ENCODE assay signal across 25 cellular contexts in genomic region chr7:3114917-3115316, GRCh38.
DNase-seq lines count a peak whose midpoint lies in the region; ATAC-seq and TF ChIP-seq lines count a peak whose summit lies in the region.
"Had no signal": no experiment of that assay in that cellular context is flagged by ENCODE, and none has a peak within 500 bp of the region (broad histone marks: within the 10 kb centered on the region; RNA-seq: fewer than 3 reads in every experiment).

No MANE protein-coding gene starts in this region.

- H3K9me3 Mint-ChIP-seq in activated CD4-positive, alpha-beta memory T cell treated with anti-CD3 and anti-CD28 coated beads, Interleukin-2, amount 10 ng/mL, durations not matched to agents 7 days and 5 days, result peaks cover 29% of the 10 kb centered on the region
- H3K9me3 Mint-ChIP-seq in activated CD4-positive, alpha-beta memory T cell treated with anti-CD3 and anti-CD28 coated beads for 36 hours, result peaks cover 24% of the 10 kb centered on the region
- H3K9me3 Mint-ChIP-seq in CD4-positive, alpha-beta T cell, result peaks cover 3% of the 10 kb centered on the region
- peaks cover 0 to 2% (median 0%) of the 10 kb centered on the region in 6 donors for H3K9me3 Mint-ChIP-seq in immature natural killer cell

- peaks cover 62% of the 10 kb centered on the region for H3K36me3 Mint-ChIP-seq in activated CD4-positive, alpha-beta memory T cell treated with anti-CD3 and anti-CD28 coated beads, Interleukin-2, amount 10 ng/mL, durations not matched to agents 7 days and 5 days (ENCODE audit: low read depth)
- H3K36me3 Mint-ChIP-seq in activated CD4-positive, alpha-beta memory T cell treated with anti-CD3 and anti-CD28 coated beads for 36 hours, result peaks cover 8% of the 10 kb centered on the region
- peaks cover 5% of the 10 kb centered on the region for H3K36me3 Mint-ChIP-seq in CD4-positive, alpha-beta T cell (ENCODE audit: low read depth)
- H3K36me3 Mint-ChIP-seq in T-helper 17 cell (ENCODE audit: low read depth) (peaks cover 3% of the 10 kb centered on the region), immature natural killer cell (peaks cover 5 to 24% (median 9%) of the 10 kb centered on the region in 3 donors)

- no peak for TF ChIP-seq CTCF in CD4-positive, alpha-beta T cell (IDR thresholded peaks at IDR 0.05)
- TF ChIP-seq CTCF in Peyer's patch (IDR thresholded peaks at IDR 0.05), result no peak

- intact Hi-C loops in activated CD4-positive, alpha-beta memory T cell treated with anti-CD3 and anti-CD28 coated beads for 36 hours (cut with micrococcal nuclease), result loop anchor here (10.0 kb wide), 1 partner anchor 360 kb away; no protein-coding TSS in a partner anchor
- intact Hi-C loops in CD4-positive, alpha-beta T cell (cut with DNase I, micrococcal nuclease), result loop anchor here in 1 of 2 experiments (5.0 kb wide), 1 partner anchor 43 kb away; no protein-coding TSS in a partner anchor

- H3K27ac Mint-ChIP-seq in activated CD4-positive, alpha-beta memory T cell treated with anti-CD3 and anti-CD28 coated beads, Interleukin-2, amount 10 ng/mL, durations not matched to agents 7 days and 5 days, result peak overlapping the region; percentile 25
- no peak overlapping the region for H3K27ac Mint-ChIP-seq in activated CD4-positive, alpha-beta memory T cell treated with anti-CD3 and anti-CD28 coated beads for 36 hours
- H3K27ac Mint-ChIP-seq in CD4-positive, alpha-beta T cell, result peak overlapping the region; percentile 76
- H3K27ac Mint-ChIP-seq in T-helper 17 cell, result peak overlapping the region; percentile 83
- peak overlapping the region; percentile 68 to 99 (median 95) for H3K27ac Mint-ChIP-seq in immature natural killer cell

- H3K9me3 ChIP-seq in CD4-positive, alpha-beta T cell (ENCODE audit: control insufficient read depth, low read length), result no peaks in the 10 kb centered on the region
- no peaks in the 10 kb centered on the region for H3K9me3 ChIP-seq in T-helper 17 cell (ENCODE audit: control insufficient read depth, low read length, poor library complexity, severe bottlenecking)
- peaks cover 0 to 5% (median 0%) of the 10 kb centered on the region in 4 donors for H3K9me3 ChIP-seq in Peyer's patch
- H3K9me3 ChIP-seq: SJSA1 had no signal

- H3K36me3 ChIP-seq in Peyer's patch, result no peaks in the 10 kb centered on the region
- H3K36me3 ChIP-seq: SJSA1 had no signal

- TF ChIP-seq POLR2A in Peyer's patch (IDR thresholded peaks at IDR 0.05), result no peak

- H3K27ac ChIP-seq in CD4-positive, alpha-beta T cell (ENCODE audit: low read depth, low read length), result no peak overlapping the region
- no peak overlapping the region for H3K27ac ChIP-seq in Peyer's patch
- H3K27ac ChIP-seq: PC-9, SJSA1 had no signal

- CTCF ChIA-PET in activated CD4-positive, alpha-beta memory T cell treated with anti-CD3 and anti-CD28 coated beads, Interleukin-2, amount 10 ng/mL, durations not matched to agents 7 days and 5 days (lab: Charles Lee), result interaction anchor here (1.7 to 2.7 kb wide), 4 partner anchors 9 to 249 kb away, joined by 4 to 12 read pairs (median 10); no protein-coding TSS in a partner anchor
- CTCF ChIA-PET in activated CD4-positive, alpha-beta memory T cell treated with anti-CD3 and anti-CD28 coated beads for 36 hours (lab: Charles Lee), result interaction anchor here (0.9 to 7.3 kb wide), 2 partner anchors 24 to 48 kb away, joined by 3 to 35 read pairs; no protein-coding TSS in a partner anchor
- CTCF ChIA-PET in CD4-positive, alpha-beta T cell (lab: Charles Lee), result no interaction called here

- H3K4me3 ChIP-seq in Peyer's patch, result no peak overlapping the region
- H3K4me3 ChIP-seq: K562, PC-9, SJSA1 had no signal

- peak; percentile 5 for DNase-seq in activated CD4-positive, alpha-beta memory T cell treated with anti-CD3 and anti-CD28 coated beads, Interleukin-2, amount 10 ng/mL, durations not matched to agents 7 days and 5 days
- DNase-seq in activated CD4-positive, alpha-beta memory T cell treated with anti-CD3 and anti-CD28 coated beads for 36 hours, result no peak
- no peak for DNase-seq in CD4-positive, alpha-beta T cell
- DNase-seq in T-helper 17 cell (no peak), immature natural killer cell (no peak), OCI-M1 (lab: John Stamatoyannopoulos, UW) (no peak), HK-2 (ENCODE audit: unreplicated experiment) (no peak), Peyer's patch (no peak)
- DNase-seq: Calu3; DND-41; Kasumi-1; MV-4-11; NCI-H1105; NCI-H1436 treated with DMSO at 0.1 percent for 48 hours; NCI-H187 treated with DMSO at 0.1 percent for 48 hours; NCI-H2171 treated with DMSO at 0.1 percent for 48 hours; NCI-H446; NCI-H524 treated with DMSO at 0.1 percent for 48 hours; NCI-H82; NK-92 treated with Interleukin-12 subunit alpha and Interleukin-12 subunit beta, amount 100 ng/mL, for 24 hours; PC-9; Right ventricle myocardium superior; RPMI8226 had no signal

- no peak for ATAC-seq in CD4-positive, alpha-beta T cell (ENCODE audit: poor library complexity)
- ATAC-seq in T-helper 17 cell, result no peak
- ATAC-seq: K562 had no signal

- POLR2A ChIA-PET in activated CD4-positive, alpha-beta memory T cell treated with anti-CD3 and anti-CD28 coated beads, Interleukin-2, amount 10 ng/mL, durations not matched to agents 7 days and 5 days (lab: Charles Lee), result interaction anchor here (8.1 to 8.2 kb wide), 2 partner anchors 8 to 22 kb away, joined by 65 to 78 read pairs; no protein-coding TSS in a partner anchor
- POLR2A ChIA-PET in activated CD4-positive, alpha-beta memory T cell treated with anti-CD3 and anti-CD28 coated beads for 36 hours (lab: Charles Lee), result interaction anchor here (0.5 to 1.6 kb wide), 2 partner anchors 8 to 36 kb away, joined by 3 to 6 read pairs; no protein-coding TSS in a partner anchor
- POLR2A ChIA-PET in CD4-positive, alpha-beta T cell (lab: Charles Lee), result interaction anchor here (0.7 to 1.1 kb wide), 2 partner anchors 8 to 23 kb away, joined by 3 to 5 read pairs; no protein-coding TSS in a partner anchor

- H3K4me3 Mint-ChIP-seq in activated CD4-positive, alpha-beta memory T cell treated with anti-CD3 and anti-CD28 coated beads, Interleukin-2, amount 10 ng/mL, durations not matched to agents 7 days and 5 days, result no peak overlapping the region
- no peak overlapping the region for H3K4me3 Mint-ChIP-seq in activated CD4-positive, alpha-beta memory T cell treated with anti-CD3 and anti-CD28 coated beads for 36 hours
- H3K4me3 Mint-ChIP-seq in CD4-positive, alpha-beta T cell, result no peak overlapping the region
- peak overlapping the region; percentile 8 for H3K4me3 Mint-ChIP-seq in T-helper 17 cell
- H3K4me3 Mint-ChIP-seq in immature natural killer cell, result peak overlapping the region in 4 of 5 donors; percentile 49 to 100 (median 97)

- H3K4me1 ChIP-seq in Peyer's patch, result peaks cover 0 to 7% (median 0%) of the 10 kb centered on the region in 4 donors
- H3K4me1 ChIP-seq: SJSA1 had no signal

- peaks cover 94% of the 10 kb centered on the region for H3K4me1 Mint-ChIP-seq in activated CD4-positive, alpha-beta memory T cell treated with anti-CD3 and anti-CD28 coated beads, Interleukin-2, amount 10 ng/mL, durations not matched to agents 7 days and 5 days
- H3K4me1 Mint-ChIP-seq in activated CD4-positive, alpha-beta memory T cell treated with anti-CD3 and anti-CD28 coated beads for 36 hours (ENCODE audit: low read depth), result peaks cover 73% of the 10 kb centered on the region
- peaks cover 77% of the 10 kb centered on the region for H3K4me1 Mint-ChIP-seq in CD4-positive, alpha-beta T cell (ENCODE audit: low read depth)
- H3K4me1 Mint-ChIP-seq in T-helper 17 cell (peaks cover 55% of the 10 kb centered on the region), immature natural killer cell (peaks cover 94 to 100% of the 10 kb centered on the region in 2 donors)

- no peaks in the 10 kb centered on the region for H3K27me3 ChIP-seq in CD4-positive, alpha-beta T cell (ENCODE audit: control insufficient read depth, insufficient read depth, low read length)
- no peaks in the 10 kb centered on the region for H3K27me3 ChIP-seq in Peyer's patch
- H3K27me3 ChIP-seq: SJSA1 had no signal

- no peaks in the 10 kb centered on the region for H3K27me3 Mint-ChIP-seq in activated CD4-positive, alpha-beta memory T cell treated with anti-CD3 and anti-CD28 coated beads, Interleukin-2, amount 10 ng/mL, durations not matched to agents 7 days and 5 days
- no peaks in the 10 kb centered on the region for H3K27me3 Mint-ChIP-seq in activated CD4-positive, alpha-beta memory T cell treated with anti-CD3 and anti-CD28 coated beads for 36 hours
- no peaks in the 10 kb centered on the region for H3K27me3 Mint-ChIP-seq in CD4-positive, alpha-beta T cell
- no peaks in the 10 kb centered on the region for H3K27me3 Mint-ChIP-seq in T-helper 17 cell
- peaks cover 2 to 17% (median 12%) of the 10 kb centered on the region in 3 donors for H3K27me3 Mint-ChIP-seq in immature natural killer cell (ENCODE audit: low read depth in 3 of 3)

Comparison
In these comparisons a context has a peak if more than half of its experiments do, and no peak if none do; other contexts are left out.
1. H3K4me3 Mint-ChIP-seq: peak in T-helper 17 cell (single experiment) and immature natural killer cell (4 of 5); none in activated CD4-positive, alpha-beta memory T cell treated with anti-CD3 and anti-CD28 coated beads, Interleukin-2, amount 10 ng/mL, durations not matched to agents 7 days and 5 days (single experiment), activated CD4-positive, alpha-beta memory T cell treated with anti-CD3 and anti-CD28 coated beads for 36 hours (single experiment) and CD4-positive, alpha-beta T cell (single experiment).